8 cellular contexts compared by ENCODE assay signal in the genomic region with DNA sequence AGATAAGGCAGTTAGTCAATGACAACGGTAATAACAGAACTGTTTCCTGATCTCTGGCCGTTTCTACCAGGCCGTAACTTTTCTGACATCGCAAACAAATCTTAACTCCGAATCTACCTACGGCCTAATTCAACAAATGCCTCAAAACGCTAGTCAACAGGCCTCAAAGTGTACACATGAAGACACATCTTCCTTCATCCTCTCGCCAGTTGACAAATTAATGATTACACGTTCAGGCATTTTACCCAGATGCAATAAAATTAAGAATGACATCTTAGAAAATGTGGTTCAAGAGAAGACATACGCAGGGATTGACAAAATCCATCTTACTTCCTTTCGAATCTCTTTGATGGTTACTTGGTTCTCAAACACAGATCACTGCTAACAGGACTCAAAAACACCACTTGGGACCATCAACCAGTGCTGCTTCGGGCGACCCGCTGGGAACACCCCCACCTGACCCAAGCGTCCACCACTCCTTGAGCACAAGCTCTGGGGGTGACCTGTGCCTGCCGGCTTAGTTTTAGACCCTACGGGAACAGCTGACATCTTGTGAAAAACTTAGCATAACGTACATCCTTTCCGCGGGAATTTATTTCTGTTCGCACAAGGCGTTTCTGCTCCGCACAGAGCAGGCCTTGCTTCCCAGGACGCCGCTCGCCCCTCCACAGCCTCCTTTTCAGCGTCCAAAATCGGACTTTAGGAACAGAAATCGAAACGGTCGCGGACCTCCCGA.
DNase-seq lines count a peak whose midpoint lies in the region; ATAC-seq lines count a peak whose summit lies in the region.

No MANE protein-coding gene starts in this region.

- peaks cover 29% of the 10 kb centered on the region for H3K4me1 ChIP-seq in endocrine pancreas (ENCODE audit: control insufficient read depth, insufficient read depth, low read length)

- H3K36me3 Mint-ChIP-seq in memory B cell, result no peaks in the 10 kb centered on the region

- H3K27me3 ChIP-seq in endocrine pancreas (ENCODE audit: control insufficient read depth, insufficient read depth, low read length), result no peaks in the 10 kb centered on the region

- peaks cover 36% of the 10 kb centered on the region for H3K4me1 Mint-ChIP-seq in memory B cell

- peak overlapping the region; percentile 98 for H3K9ac ChIP-seq in endocrine pancreas (ENCODE audit: control insufficient read depth, insufficient read depth, low read length)

- H3K9me3 ChIP-seq in endocrine pancreas (ENCODE audit: control insufficient read depth, low read length), result no peaks in the 10 kb centered on the region

- in situ Hi-C loops in KBM-7 (cut with MboI; ENCODE audit: low pct_unique_long_range_greater_than_20kb, low sequenced_read_pairs), result no loop called here

- peak overlapping the region; percentile 93 for H3K27ac Mint-ChIP-seq in memory B cell

- no peaks in the 10 kb centered on the region for H3K36me3 ChIP-seq in endocrine pancreas (ENCODE audit: control insufficient read depth, insufficient read depth, low read length)

- no peaks in the 10 kb centered on the region for H3K9me3 Mint-ChIP-seq in memory B cell

- peak; percentile 3 for ATAC-seq in GM19023 (IDR thresholded peaks at IDR 0.05; ENCODE audit: unreplicated experiment)
- peak; percentile 1 for ATAC-seq in memory B cell (ENCODE audit: low read depth)

- peak overlapping the region; percentile 96 for H3K4me3 Mint-ChIP-seq in memory B cell

- H3K27me3 Mint-ChIP-seq in memory B cell, result no peaks in the 10 kb centered on the region

- DNase-seq in AG08396 (ENCODE audit: low spot score), result peak; percentile 58
- DNase-seq in KBM-7, result peak; percentile 60
- peak; percentile 32 to 46 for DNase-seq in activated CD4-positive, alpha-beta T cell treated with anti-CD3 and anti-CD28 coated beads, Interleukin-2, amount 50 U/mL, for 48 hours
- DNase-seq in memory B cell (ENCODE audit: low spot score in 2 of 2), result peak in 1 of 2 donors; percentile 65
- peak; percentile 29 to 80 (median 62) for DNase-seq in stimulated activated naive CD4-positive, alpha-beta T cell (lab: John Stamatoyannopoulos, UW)
- DNase-seq in NCI-H2107 treated with DMSO at 0.1 percent for 48 hours (lab: John Stamatoyannopoulos, UW; ENCODE audit: unreplicated experiment), result no peak

- peak overlapping the region; percentile 92 for H3K4me3 ChIP-seq in endocrine pancreas (ENCODE audit: control insufficient read depth, insufficient read depth, low read length)
